1 cellular context compared by ENCODE assay signal in the genomic region with DNA sequence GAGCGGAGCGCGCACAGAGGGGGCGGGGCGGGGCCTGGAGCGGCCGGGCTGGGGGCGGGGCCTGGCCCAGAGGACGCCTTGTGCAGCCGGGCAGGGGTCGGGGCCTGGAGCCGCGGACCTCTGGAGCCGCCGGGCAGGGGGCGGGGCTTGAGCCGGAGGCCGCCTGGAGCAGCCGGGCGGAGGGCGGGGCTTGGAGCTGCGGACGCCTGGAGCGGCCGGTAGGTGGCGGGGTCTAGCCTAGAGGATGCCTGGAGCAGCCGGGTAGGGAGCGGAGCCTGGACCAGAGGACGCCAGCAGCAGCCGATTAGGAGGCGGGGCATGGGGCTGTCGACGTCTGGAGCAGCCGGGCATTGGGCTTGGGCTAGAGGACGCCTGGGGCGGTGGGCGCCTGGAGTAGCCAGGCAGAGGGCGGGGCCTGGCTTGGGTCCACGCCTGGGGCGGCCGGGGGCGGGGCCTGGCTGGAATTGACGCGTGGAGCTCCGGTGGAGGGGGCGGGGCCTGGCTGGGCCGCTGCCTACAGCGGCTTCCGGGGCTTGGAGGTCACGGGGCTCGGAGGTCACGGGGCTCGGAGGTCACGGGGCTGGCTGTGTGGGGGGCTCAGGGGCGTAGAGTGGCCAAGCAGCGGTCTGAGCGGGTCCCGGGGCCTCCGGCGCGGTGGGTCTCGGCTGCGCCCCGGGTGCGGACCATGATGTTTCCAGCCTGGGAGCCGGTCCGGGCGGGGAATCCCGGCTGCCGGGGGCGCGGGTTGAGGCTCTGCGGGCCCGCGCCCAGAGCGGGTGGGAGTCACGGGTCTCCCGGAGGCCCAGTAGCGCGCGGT.
TF ChIP-seq lines count a peak whose summit lies in the region.

A gene (minus strand): TSS at position 13 of the 817 bp plus-strand sequence. CDS start 135 bp downstream, outside the sequence.

TF ChIP-seq in H1, 55 proteins besides CTCF, POLR2A, EP300 and RAD21:
- TF ChIP-seq, protein P1, sequence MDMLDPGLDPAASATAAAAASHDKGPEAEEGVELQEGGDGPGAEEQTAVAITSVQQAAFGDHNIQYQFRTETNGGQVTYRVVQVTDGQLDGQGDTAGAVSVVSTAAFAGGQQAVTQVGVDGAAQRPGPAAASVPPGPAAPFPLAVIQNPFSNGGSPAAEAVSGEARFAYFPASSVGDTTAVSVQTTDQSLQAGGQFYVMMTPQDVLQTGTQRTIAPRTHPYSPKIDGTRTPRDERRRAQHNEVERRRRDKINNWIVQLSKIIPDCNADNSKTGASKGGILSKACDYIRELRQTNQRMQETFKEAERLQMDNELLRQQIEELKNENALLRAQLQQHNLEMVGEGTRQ (IDR thresholded peaks at IDR 0.05; ENCODE audit: low read length): peak; percentile 78
- TF ChIP-seq SP1 (IDR thresholded peaks at IDR 0.05; ENCODE audit: low read depth, low read length) (peak; percentile 53; the same call in 1 of the 2 replicates), FOSL1 (IDR thresholded peaks at IDR 0.05; ENCODE audit: insufficient read depth, low read depth, low read length) (no peak), TAF1 (IDR thresholded peaks at IDR 0.05; ENCODE audit: low read depth, low read length) (peak; percentile 75; the same call in 1 of the 2 replicates), CBX5 (IDR thresholded peaks at IDR 0.05; ENCODE audit: low read depth, low read length) (no peak), ASH2L (IDR thresholded peaks at IDR 0.05; ENCODE audit: low read length) (peak; percentile 69), NANOG (IDR thresholded peaks at IDR 0.05; ENCODE audit: insufficient read depth, low read depth, low read length, poor library complexity, severe bottlenecking) (no peak), PHF8 (conservative IDR thresholded peaks at IDR 0.05; ENCODE audit: low read depth, low read length) (peak; percentile 90), TBP (IDR thresholded peaks at IDR 0.05; ENCODE audit: low read depth, low read length) (0 out of 2 replicates have a peak, but pooled peaks have one; percentile 6), KDM4A (IDR thresholded peaks at IDR 0.05; ENCODE audit: low read depth, low read length, severe bottlenecking) (peak; percentile 16), POLR2AphosphoS5 (IDR thresholded peaks at IDR 0.05; ENCODE audit: low read depth, low read length) (peak; percentile 64), SUZ12 (IDR thresholded peaks at IDR 0.05; ENCODE audit: low read length) (no peak), EZH2 (IDR thresholded peaks at IDR 0.05; ENCODE audit: low read depth, low read length, severe bottlenecking) (no peak), HDAC2 (IDR thresholded peaks at IDR 0.05; ENCODE audit: borderline replicate concordance in 1 of 2, low read depth in 2 of 2, low read length in 2 of 2) (peak in 1 of 2 experiments; percentile 41; a peak in 1 of 4 replicates), RBBP5 (IDR thresholded peaks at IDR 0.05; ENCODE audit: borderline replicate concordance, low read depth, low read length) (no peak; the same call in 1 of the 2 replicates), BACH1 (IDR thresholded peaks at IDR 0.05; ENCODE audit: low read length) (0 out of 2 replicates have a peak, but pooled peaks have one; percentile 0), CTBP2 (IDR thresholded peaks at IDR 0.05; ENCODE audit: borderline replicate concordance, insufficient read depth, insufficient read length, low read length) (no peak)
- TF ChIP-seq, protein P2, sequence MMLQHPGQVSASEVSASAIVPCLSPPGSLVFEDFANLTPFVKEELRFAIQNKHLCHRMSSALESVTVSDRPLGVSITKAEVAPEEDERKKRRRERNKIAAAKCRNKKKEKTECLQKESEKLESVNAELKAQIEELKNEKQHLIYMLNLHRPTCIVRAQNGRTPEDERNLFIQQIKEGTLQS (IDR thresholded peaks at IDR 0.05; ENCODE audit: insufficient read depth, low read depth, low read length): 0 out of 2 replicates have a peak, but pooled peaks have one; percentile 46
- TF ChIP-seq, protein P3, sequence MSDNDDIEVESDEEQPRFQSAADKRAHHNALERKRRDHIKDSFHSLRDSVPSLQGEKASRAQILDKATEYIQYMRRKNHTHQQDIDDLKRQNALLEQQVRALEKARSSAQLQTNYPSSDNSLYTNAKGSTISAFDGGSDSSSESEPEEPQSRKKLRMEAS (IDR thresholded peaks at IDR 0.05): no peak; the same call in 1 of the 2 replicates
- TF ChIP-seq, protein P4, sequence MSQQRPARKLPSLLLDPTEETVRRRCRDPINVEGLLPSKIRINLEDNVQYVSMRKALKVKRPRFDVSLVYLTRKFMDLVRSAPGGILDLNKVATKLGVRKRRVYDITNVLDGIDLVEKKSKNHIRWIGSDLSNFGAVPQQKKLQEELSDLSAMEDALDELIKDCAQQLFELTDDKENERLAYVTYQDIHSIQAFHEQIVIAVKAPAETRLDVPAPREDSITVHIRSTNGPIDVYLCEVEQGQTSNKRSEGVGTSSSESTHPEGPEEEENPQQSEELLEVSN (IDR thresholded peaks at IDR 0.05): 0 out of 2 replicates have a peak, but pooled peaks have one; percentile 20
